ENCODE assay signal across 28 cellular contexts in the genomic region with DNA sequence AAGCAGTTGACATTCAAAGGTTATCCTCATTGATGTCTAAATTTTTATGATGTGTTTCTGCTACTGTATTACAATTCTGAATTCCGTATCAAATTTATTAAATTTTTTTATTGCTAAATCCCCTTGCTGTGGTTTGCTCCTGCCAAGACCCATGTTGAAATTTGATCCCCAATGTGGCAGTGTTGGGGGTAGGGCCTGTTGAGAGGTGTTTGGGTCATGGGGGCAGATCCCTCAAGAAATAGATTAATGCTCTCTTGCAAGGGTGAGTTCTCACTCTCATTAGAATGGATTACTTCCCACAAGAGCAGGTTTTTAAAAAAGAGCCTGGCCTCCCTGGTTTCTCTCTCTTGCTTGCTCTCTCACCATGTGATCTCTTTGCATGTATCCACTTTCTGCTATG.
"Had no signal": no experiment of that assay in that cellular context is flagged by ENCODE, and none has a peak within 500 bp of the region (broad histone marks: within the 10 kb centered on the region; RNA-seq: fewer than 3 reads in every experiment).

No MANE protein-coding gene starts in this region.

- H2AFZ ChIP-seq: parathyroid adenoma had no signal

- H3K36me3 ChIP-seq: ovary, right lobe of liver, sigmoid colon, stomach, thoracic aorta, thyroid gland, tibial nerve, upper lobe of left lung, vagina had no signal

- H3K79me2 ChIP-seq: parathyroid adenoma had no signal

- H3K27ac ChIP-seq: ovary, parathyroid adenoma, psoas muscle, right lobe of liver, sigmoid colon, stomach, thoracic aorta, thyroid gland, tibial nerve, upper lobe of left lung, vagina had no signal

- H3K9ac ChIP-seq: parathyroid adenoma had no signal

- H3K27ac Mint-ChIP-seq: natural killer cell treated with Interleukin-12 subunit alpha and Interleukin-12 subunit beta and Interleukin-15 and Interleukin-18, amount 100 ng/mL, for 72 hours; nephron progenitor cell; progenitor cell of endocrine pancreas; stimulated activated effector memory CD8-positive, alpha-beta T cell treated with anti-CD3 and anti-CD28 coated beads, Interleukin-12 subunit alpha, Interleukin-12 subunit beta, amount 100 ng/mL, for 72 hours; stimulated activated naive B cell treated with anti-CD40 and anti-IgM and Interleukin-4, amounts not matched to agents 10 μg/mL and 1 μg/mL and 100 μg/mL, for 72 hours; stimulated activated naive CD8-positive, alpha-beta T cell treated with anti-CD3 and anti-CD28 coated beads, Interleukin-15, Interleukin-2, amounts not matched to agents 100 ng/mL and 50 ng/mL, for 24 hours had no signal

- H3K9me3 Mint-ChIP-seq: natural killer cell treated with Interleukin-12 subunit alpha and Interleukin-12 subunit beta and Interleukin-15 and Interleukin-18, amount 100 ng/mL, for 72 hours; neural crest cell; stimulated activated effector memory CD8-positive, alpha-beta T cell treated with anti-CD3 and anti-CD28 coated beads, Interleukin-12 subunit alpha, Interleukin-12 subunit beta, amount 100 ng/mL, for 72 hours; stimulated activated naive CD8-positive, alpha-beta T cell treated with anti-CD3 and anti-CD28 coated beads, Interleukin-15, Interleukin-2, amounts not matched to agents 100 ng/mL and 50 ng/mL, for 24 hours had no signal

- H3K36me3 Mint-ChIP-seq: natural killer cell treated with Interleukin-12 subunit alpha and Interleukin-12 subunit beta and Interleukin-15 and Interleukin-18, amount 100 ng/mL, for 72 hours; stimulated activated effector memory CD8-positive, alpha-beta T cell treated with anti-CD3 and anti-CD28 coated beads, Interleukin-12 subunit alpha, Interleukin-12 subunit beta, amount 100 ng/mL, for 72 hours; stimulated activated naive B cell treated with anti-CD40 and anti-IgM and Interleukin-4, amounts not matched to agents 10 μg/mL and 1 μg/mL and 100 μg/mL, for 72 hours had no signal

- H3K9me3 ChIP-seq: ovary, psoas muscle, right lobe of liver, sigmoid colon, stomach, thoracic aorta, thyroid gland, tibial nerve, upper lobe of left lung, vagina had no signal

- H3K27me3 Mint-ChIP-seq: stimulated activated naive CD8-positive, alpha-beta T cell treated with anti-CD3 and anti-CD28 coated beads, Interleukin-15, Interleukin-2, amounts not matched to agents 100 ng/mL and 50 ng/mL, for 24 hours had no signal

- ATAC-seq: natural killer cell treated with Interleukin-12 subunit alpha and Interleukin-12 subunit beta and Interleukin-15 and Interleukin-18, amount 100 ng/mL, for 72 hours; psoas muscle; right cardiac atrium; right lobe of liver; stimulated activated effector memory CD8-positive, alpha-beta T cell treated with anti-CD3 and anti-CD28 coated beads, Interleukin-12 subunit alpha, Interleukin-12 subunit beta, amount 100 ng/mL, for 72 hours; stimulated activated naive B cell treated with anti-CD40 and anti-IgM and Interleukin-4, amounts not matched to agents 10 μg/mL and 1 μg/mL and 100 μg/mL, for 72 hours had no signal

- H3K27me3 ChIP-seq: ovary, right lobe of liver, sigmoid colon, stomach, thyroid gland, tibial nerve, upper lobe of left lung, vagina had no signal

- H3K4me1 ChIP-seq: parathyroid adenoma, psoas muscle, right lobe of liver, sigmoid colon, stomach, thyroid gland, tibial nerve, upper lobe of left lung, vagina had no signal

- H3K4me1 Mint-ChIP-seq: neural crest cell; stimulated activated effector memory CD8-positive, alpha-beta T cell treated with anti-CD3 and anti-CD28 coated beads, Interleukin-12 subunit alpha, Interleukin-12 subunit beta, amount 100 ng/mL, for 72 hours; stimulated activated naive B cell treated with anti-CD40 and anti-IgM and Interleukin-4, amounts not matched to agents 10 μg/mL and 1 μg/mL and 100 μg/mL, for 72 hours had no signal

- H3K4me3 Mint-ChIP-seq: natural killer cell treated with Interleukin-12 subunit alpha and Interleukin-12 subunit beta and Interleukin-15 and Interleukin-18, amount 100 ng/mL, for 72 hours; nephron progenitor cell; neural crest cell; stimulated activated effector memory CD8-positive, alpha-beta T cell treated with anti-CD3 and anti-CD28 coated beads, Interleukin-12 subunit alpha, Interleukin-12 subunit beta, amount 100 ng/mL, for 72 hours; stimulated activated naive B cell treated with anti-CD40 and anti-IgM and Interleukin-4, amounts not matched to agents 10 μg/mL and 1 μg/mL and 100 μg/mL, for 72 hours; stimulated activated naive CD8-positive, alpha-beta T cell treated with anti-CD3 and anti-CD28 coated beads, Interleukin-15, Interleukin-2, amounts not matched to agents 100 ng/mL and 50 ng/mL, for 24 hours had no signal

- DNase-seq: nephron progenitor cell; occipital lobe; ovary; posterior cingulate gyrus; psoas muscle; right cardiac atrium; right lobe of liver; sigmoid colon; small intestine; stimulated activated CD4-positive, alpha-beta T cell treated with anti-CD3 and anti-CD28 coated beads, Interleukin-15, amount 100 ng/mL, for 24 hours; stimulated activated CD4-positive, alpha-beta T cell treated with anti-CD3 and anti-CD28 coated beads, Interleukin-2, amount 100 ng/mL, for 24 hours; stimulated activated CD4-positive, alpha-beta T cell treated with anti-CD3 and anti-CD28 coated beads, Interleukin-2, amount 100 ng/mL, for 48 hours; stimulated activated CD4-positive, alpha-beta T cell treated with anti-CD3 and anti-CD28 coated beads, Interleukin-4, amount 100 ng/mL, for 24 hours; stimulated activated naive B cell treated with anti-CD40 and anti-IgM and Interleukin-4, amounts not matched to agents 10 μg/mL and 1 μg/mL and 100 μg/mL, for 72 hours; stimulated activated naive CD4-positive, alpha-beta T cell treated with Interleukin-2 at 50 U/mL for 16 hours; stomach; thyroid gland; trophoblast cell; upper lobe of left lung had no signal

- H3K4me3 ChIP-seq: ovary, psoas muscle, right lobe of liver, sigmoid colon, stomach, thoracic aorta, thyroid gland, tibial nerve, upper lobe of left lung, vagina had no signal
